In the genomic region with DNA sequence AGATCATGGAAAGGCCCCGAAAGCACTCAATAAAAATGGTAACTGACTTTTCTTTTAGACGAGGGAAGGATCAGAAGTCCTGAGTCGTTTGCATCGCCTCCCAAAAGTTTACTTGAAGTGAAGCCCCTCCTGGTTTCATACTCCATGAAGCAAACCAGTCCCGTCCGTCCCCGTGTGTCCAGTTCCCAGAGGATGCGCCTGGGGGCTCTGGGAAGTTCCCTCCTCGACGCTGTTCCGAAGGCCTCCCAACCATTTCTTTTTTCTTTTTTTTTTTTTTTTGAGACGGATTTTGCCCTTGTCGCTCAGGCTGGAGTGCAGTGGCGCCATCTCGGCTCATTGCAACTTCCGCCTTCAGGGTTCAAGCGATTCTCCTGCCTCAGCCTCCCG, we compare ENCODE assay signal across 8 cellular contexts. TPM values are rescaled to one million over a fixed set of nuclear protein-coding genes. Genes with fewer than 3 reads are reported as not detected.
DNase-seq lines count a peak whose midpoint lies in the region; ATAC-seq, FAIRE-seq and TF ChIP-seq lines count a peak whose summit lies in the region.

No MANE protein-coding gene starts in this region.

- no peak for FAIRE-seq in GM12892 (lab: Jason Lieb, UNC)

- no peaks in the 10 kb centered on the region for H3K36me3 ChIP-seq in breast epithelium
- peaks cover 18% of the 10 kb centered on the region for H3K36me3 ChIP-seq in lower lobe of right lung
- H3K36me3 ChIP-seq in tibial nerve = peaks cover 0 to 23% (median 0%) of the 10 kb centered on the region in 3 donors
- peaks cover 18% of the 10 kb centered on the region for H3K36me3 ChIP-seq in HAP-1 (replicated peaks)

- TF ChIP-seq CTCF in breast epithelium (IDR thresholded peaks at IDR 0.05) (no peak), lower lobe of right lung (IDR thresholded peaks at IDR 0.05) (no peak), tibial nerve (IDR thresholded peaks at IDR 0.05) (no peak)

- peaks cover 26% of the 10 kb centered on the region for H3K4me1 Mint-ChIP-seq in activated CD8-positive, alpha-beta memory T cell treated with anti-CD3 and anti-CD28 coated beads, Interleukin-2, amount 10 ng/mL, durations not matched to agents 7 days and 5 days

- H3K27me3 ChIP-seq in breast epithelium (no peaks in the 10 kb centered on the region), lower lobe of right lung (ENCODE audit: low read depth) (no peaks in the 10 kb centered on the region), tibial nerve (no peaks in the 10 kb centered on the region), HAP-1 (ENCODE audit: low read depth) (no peaks in the 10 kb centered on the region)

- no peaks in the 10 kb centered on the region for H3K9me3 Mint-ChIP-seq in activated CD8-positive, alpha-beta memory T cell treated with anti-CD3 and anti-CD28 coated beads, Interleukin-2, amount 10 ng/mL, durations not matched to agents 7 days and 5 days (ENCODE audit: low read depth)

- no peaks in the 10 kb centered on the region for H3K27me3 Mint-ChIP-seq in activated CD8-positive, alpha-beta memory T cell treated with anti-CD3 and anti-CD28 coated beads, Interleukin-2, amount 10 ng/mL, durations not matched to agents 7 days and 5 days

- TF ChIP-seq POLR2A in breast epithelium (IDR thresholded peaks at IDR 0.05) (no peak), tibial nerve (IDR thresholded peaks at IDR 0.05) (no peak), GM12892 (IDR thresholded peaks at IDR 0.05; ENCODE audit: low read depth, low read length) (no peak)

- no peak for ATAC-seq in activated CD8-positive, alpha-beta memory T cell treated with anti-CD3 and anti-CD28 coated beads, Interleukin-2, amount 10 ng/mL, durations not matched to agents 7 days and 5 days
- peak in 1 of 2 donors; percentile 12 for ATAC-seq in lower lobe of right lung
- ATAC-seq in HG02678 (IDR thresholded peaks at IDR 0.05; ENCODE audit: unreplicated experiment) = no peak

- H3K4me3 Mint-ChIP-seq in activated CD8-positive, alpha-beta memory T cell treated with anti-CD3 and anti-CD28 coated beads, Interleukin-2, amount 10 ng/mL, durations not matched to agents 7 days and 5 days = peak overlapping the region; percentile 81

- peak overlapping the region; percentile 98 to 99 for H3K27ac ChIP-seq in breast epithelium
- peak overlapping the region; percentile 98 for H3K27ac ChIP-seq in lower lobe of right lung
- H3K27ac ChIP-seq in tibial nerve = peak overlapping the region; percentile 95 to 96 (median 96)

- no peak for TF ChIP-seq EP300 in tibial nerve (IDR thresholded peaks at IDR 0.05)

- CTCF ChIA-PET in activated CD8-positive, alpha-beta memory T cell treated with anti-CD3 and anti-CD28 coated beads, Interleukin-2, amount 10 ng/mL, durations not matched to agents 7 days and 5 days (lab: Charles Lee) = interaction anchor here (0.9 to 1.7 kb wide), 15 partner anchors 8 to 302 kb away, joined by 3 to 7 read pairs (median 3); a partner anchor contains a TSS

- peak overlapping the region; percentile 83 for H3K27ac Mint-ChIP-seq in activated CD8-positive, alpha-beta memory T cell treated with anti-CD3 and anti-CD28 coated beads, Interleukin-2, amount 10 ng/mL, durations not matched to agents 7 days and 5 days

- H3K36me3 Mint-ChIP-seq in activated CD8-positive, alpha-beta memory T cell treated with anti-CD3 and anti-CD28 coated beads, Interleukin-2, amount 10 ng/mL, durations not matched to agents 7 days and 5 days = peaks cover 11% of the 10 kb centered on the region

- intact Hi-C loops in breast epithelium (cut with DNase I; ENCODE audit: low total_unique reads) (no loop called here), lower lobe of right lung (cut with DNase I) (no loop called here)

- no peaks in the 10 kb centered on the region for H3K4me1 ChIP-seq in breast epithelium
- peaks cover 15% of the 10 kb centered on the region for H3K4me1 ChIP-seq in lower lobe of right lung
- H3K4me1 ChIP-seq in tibial nerve = peaks cover 0 to 25% (median 2%) of the 10 kb centered on the region in 4 donors
- peaks cover 25% of the 10 kb centered on the region for H3K4me1 ChIP-seq in HAP-1

- DNase-seq in activated CD8-positive, alpha-beta memory T cell treated with anti-CD3 and anti-CD28 coated beads, Interleukin-2, amount 10 ng/mL, durations not matched to agents 7 days and 5 days = no peak
- DNase-seq in activated CD8-positive, alpha-beta memory T cell treated with anti-CD3 and anti-CD28 coated beads, Interleukin-2, amount 50 U/mL, for 4 hours = no peak
- no peak for DNase-seq in breast epithelium (ENCODE audit: low spot score in 2 of 2)
- DNase-seq in lower lobe of right lung = no peak
- DNase-seq in tibial nerve (ENCODE audit: low spot score in 2 of 2) = no peak
- no peak for DNase-seq in HAP-1 (ENCODE audit: low spot score in 2 of 2)
- DNase-seq in GM12892 (ENCODE audit: insufficient read length) = no peak

- WGBS in tibial nerve, 2 donors = 27% methylated on average over 18 of the region's 18 CpGs

- in situ Hi-C loops in HAP-1 (cut with MboI; ENCODE audit: low sequenced_read_pairs) = no loop called here

- H3K9me3 ChIP-seq in breast epithelium (no peaks in the 10 kb centered on the region), lower lobe of right lung (no peaks in the 10 kb centered on the region), tibial nerve (no peaks in the 10 kb centered on the region), HAP-1 (no peaks in the 10 kb centered on the region)

- H3K4me3 ChIP-seq in breast epithelium = peak overlapping the region; percentile 58 to 75 (median 70)
- peak overlapping the region; percentile 69 for H3K4me3 ChIP-seq in lower lobe of right lung
- peak overlapping the region; percentile 49 to 78 (median 60) for H3K4me3 ChIP-seq in tibial nerve
- H3K4me3 ChIP-seq in HAP-1 = no peak overlapping the region

RNA-seq across cellular contexts. Expression of a gene that starts 0.7 kb away (rescaled TPM):
- 1 to 10 TPM in 1 of 2 experiments, under 1 TPM in 1; 0.85 to 1.3 TPM for total RNA-seq in activated CD8-positive, alpha-beta memory T cell treated with anti-CD3 and anti-CD28 coated beads, Interleukin-2, amount 10 ng/mL, durations not matched to agents 7 days and 5 days
- 10 to 100 TPM; 12.5 to 19.3 (median 15.1) TPM for total RNA-seq in breast epithelium
- 17.1 TPM for total RNA-seq in lower lobe of right lung
- 10 to 100 TPM in 3 of 4 donors, 1 to 10 TPM in 1; 7.2 to 32.4 (median 17.6) TPM for total RNA-seq in tibial nerve
- 4.3 TPM for polyA plus RNA-seq in GM12892 (2012; ENCODE audit: missing spikeins)

RNA-seq across cellular contexts. Expression of a gene that starts 13.3 kb away (rescaled TPM):
- 100 to 1,000 TPM; 112 to 115 TPM for total RNA-seq in activated CD8-positive, alpha-beta memory T cell treated with anti-CD3 and anti-CD28 coated beads, Interleukin-2, amount 10 ng/mL, durations not matched to agents 7 days and 5 days
- total RNA-seq in breast epithelium (10 to 100 TPM; 72.9 to 99.1 (median 79.3) TPM), lower lobe of right lung (59.4 TPM), tibial nerve (10 to 100 TPM; 23.3 to 77.7 (median 36.4) TPM)
- 107 TPM for polyA plus RNA-seq in GM12892 (2012; ENCODE audit: missing spikeins)

RNA-seq across cellular contexts. Expression of a gene that starts 31.8 kb away (rescaled TPM):
- not detected for total RNA-seq in activated CD8-positive, alpha-beta memory T cell treated with anti-CD3 and anti-CD28 coated beads, Interleukin-2, amount 10 ng/mL, durations not matched to agents 7 days and 5 days
- 10 to 100 TPM; 17.3 to 54.2 (median 28.8) TPM for total RNA-seq in breast epithelium
- 214 TPM for total RNA-seq in lower lobe of right lung
- 10 to 100 TPM; 12.5 to 27.8 (median 19.8) TPM for total RNA-seq in tibial nerve
- polyA plus RNA-seq in GM12892 (2012; ENCODE audit: missing spikeins) = 0.51 TPM

RNA-seq across cellular contexts. Expression of a gene that starts 53.2 kb away (rescaled TPM):
- 10 to 100 TPM; 48.9 to 63.8 TPM for total RNA-seq in activated CD8-positive, alpha-beta memory T cell treated with anti-CD3 and anti-CD28 coated beads, Interleukin-2, amount 10 ng/mL, durations not matched to agents 7 days and 5 days
- total RNA-seq in breast epithelium (10 to 100 TPM; 31.8 to 49.5 (median 39.7) TPM), lower lobe of right lung (44.5 TPM), tibial nerve (10 to 100 TPM; 10.2 to 75.6 (median 34.7) TPM)
- 35.5 TPM for polyA plus RNA-seq in GM12892 (2012; ENCODE audit: missing spikeins)

Comparison
In these comparisons a context has a peak if more than half of its experiments do, and no peak if none do; other contexts are left out.
1. RNA of a gene that starts 31.8 kb away (total RNA-seq): 214 TPM in lower lobe of right lung (single experiment), 17.3 to 54.2 TPM in breast epithelium and 12.5 to 27.8 TPM in tibial nerve; not detected in activated CD8-positive, alpha-beta memory T cell treated with anti-CD3 and anti-CD28 coated beads, Interleukin-2, amount 10 ng/mL, durations not matched to agents 7 days and 5 days; every median in the first group is over 10 times any median in the second.
2. Peak in every context shown above with its lines, with median percentiles within 50 percentile points of each other: H3K27ac ChIP-seq.